19 cellular contexts compared by ENCODE assay signal in the genomic region with DNA sequence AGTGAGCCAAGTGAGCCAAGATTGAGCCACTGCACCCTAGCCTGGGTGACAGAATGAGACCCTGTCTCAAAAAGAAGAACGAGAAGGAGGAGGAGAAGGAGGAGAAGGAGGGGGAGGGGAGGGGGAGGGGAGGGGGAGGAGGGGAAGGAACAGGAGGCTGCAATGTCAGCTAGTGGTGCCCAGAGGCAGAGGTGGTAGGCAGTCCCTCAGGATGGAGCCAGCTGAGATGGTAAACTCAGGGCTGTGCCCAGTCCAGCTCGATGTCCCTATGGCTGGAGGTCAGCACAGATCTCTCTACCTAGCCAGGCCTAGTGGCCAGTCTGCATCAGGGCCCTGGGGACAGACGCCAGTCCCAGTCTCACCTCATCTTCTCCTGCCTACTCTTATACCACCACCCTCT. TPM values are rescaled to one million over a fixed set of nuclear protein-coding genes. Genes with fewer than 3 reads are reported as not detected.
DNase-seq lines count a peak whose midpoint lies in the region; ATAC-seq lines count a peak whose summit lies in the region.
"Had no signal": no experiment of that assay in that cellular context is flagged by ENCODE, and none has a peak within 500 bp of the region (broad histone marks: within the 10 kb centered on the region; RNA-seq: fewer than 3 reads in every experiment).

No MANE protein-coding gene starts in this region.

- no peak overlapping the region for H2BK15ac ChIP-seq in mesendoderm (replicated peaks; ENCODE audit: low read depth)

- no peaks in the 10 kb centered on the region for H3K27me3 Mint-ChIP-seq in stimulated activated naive CD8-positive, alpha-beta T cell treated with anti-CD3 and anti-CD28 coated beads, Interleukin-15, amount 100 ng/mL, for 72 hours
- peaks cover 8% of the 10 kb centered on the region for H3K27me3 Mint-ChIP-seq in T-helper 17 cell
- H3K27me3 Mint-ChIP-seq: CD4-positive, alpha-beta T cell had no signal

- no peaks in the 10 kb centered on the region for H3K36me3 ChIP-seq in mesendoderm (ENCODE audit: control insufficient read depth, insufficient read depth, low read length)
- H3K36me3 ChIP-seq: BLaER1 treated with 17β-estradiol and CSF1 and Interleukin-3, amounts not matched to agents 10 nM and 100 nM had no signal

- no peaks in the 10 kb centered on the region for H3K79me1 ChIP-seq in mesendoderm (ENCODE audit: low read length)

- no peak overlapping the region for H3K9ac ChIP-seq in mesendoderm (ENCODE audit: low read length)
- H3K9ac ChIP-seq: BLaER1 treated with 17β-estradiol and CSF1 and Interleukin-3, amounts not matched to agents 10 nM and 100 nM had no signal

- WGBS in mesendoderm (ENCODE audit: extremely low coverage, insufficient coverage, low lambda C conversion rate), result no CpG with 5 or more reads among the region's 3 CpGs

- no peak for ATAC-seq in stimulated activated naive CD8-positive, alpha-beta T cell treated with anti-CD3 and anti-CD28 coated beads, Interleukin-15, amount 100 ng/mL, for 72 hours
- no peak for ATAC-seq in stimulated activated naive CD8-positive, alpha-beta T cell treated with anti-CD3 and anti-CD28 coated beads, Interleukin-15, Interleukin-2, amounts not matched to agents 100 U/mL and 50 U/mL, for 24 hours
- ATAC-seq in T-helper 17 cell, result no peak
- no peak for ATAC-seq in HG03095 (IDR thresholded peaks at IDR 0.05; ENCODE audit: unreplicated experiment)
- ATAC-seq: CD8-positive, alpha-beta T cell had no signal

- DNase-seq in stimulated activated naive CD8-positive, alpha-beta T cell treated with anti-CD3 and anti-CD28 coated beads, Interleukin-15, amount 100 ng/mL, for 72 hours, result no peak
- DNase-seq in stimulated activated naive CD8-positive, alpha-beta T cell treated with anti-CD3 and anti-CD28 coated beads, Interleukin-15, Interleukin-2, amounts not matched to agents 100 U/mL and 50 U/mL, for 24 hours, result no peak
- DNase-seq in T-helper 17 cell (no peak), islet precursor cell (peak; percentile 29), mesenteric fat pad (ENCODE audit: low spot score) (peak; percentile 20), mesendoderm (no peak), NCI-H446 (lab: John Stamatoyannopoulos, UW) (no peak)
- DNase-seq: 8988T; AML-193; Caco-2; Calu3; CD4-positive, alpha-beta T cell; CD8-positive, alpha-beta T cell; DMS79 treated with DMSO at 0.1 percent for 48 hours; GF-D8 had no signal

- H3K4me3 ChIP-seq in mesendoderm (ENCODE audit: low read length), result no peak overlapping the region
- H3K4me3 ChIP-seq: BLaER1 treated with 17β-estradiol and CSF1 and Interleukin-3, amounts not matched to agents 10 nM and 100 nM had no signal

- no peak overlapping the region for H4K5ac ChIP-seq in mesendoderm (ENCODE audit: low read length)

- no peaks in the 10 kb centered on the region for H3K9me3 ChIP-seq in T-helper 17 cell (ENCODE audit: control insufficient read depth, low read length, poor library complexity, severe bottlenecking)
- H3K9me3 ChIP-seq: Caco-2 had no signal

- no peaks in the 10 kb centered on the region for H3K79me2 ChIP-seq in mesendoderm (ENCODE audit: control insufficient read depth, insufficient read depth, low read length)

- peaks cover 7% of the 10 kb centered on the region for H3K4me1 Mint-ChIP-seq in stimulated activated naive CD8-positive, alpha-beta T cell treated with anti-CD3 and anti-CD28 coated beads, Interleukin-15, amount 100 ng/mL, for 72 hours
- peaks cover 2% of the 10 kb centered on the region for H3K4me1 Mint-ChIP-seq in T-helper 17 cell
- H3K4me1 Mint-ChIP-seq: B cell had no signal

- H3K18ac ChIP-seq in mesendoderm (ENCODE audit: low read length), result no peak overlapping the region

- no peaks in the 10 kb centered on the region for H3K36me3 Mint-ChIP-seq in T-helper 17 cell (ENCODE audit: low read depth)
- H3K36me3 Mint-ChIP-seq: CD8-positive, alpha-beta T cell had no signal

- H3K23ac ChIP-seq in mesendoderm (ENCODE audit: low read length), result no peak overlapping the region

- no peak overlapping the region for H4K8ac ChIP-seq in mesendoderm (ENCODE audit: low read depth, low read length)

- no peak overlapping the region for H3K4me2 ChIP-seq in mesendoderm (ENCODE audit: low read length)
- H3K4me2 ChIP-seq: BLaER1 treated with 17β-estradiol and CSF1 and Interleukin-3, amounts not matched to agents 10 nM and 100 nM had no signal

- no peak overlapping the region for H3K27ac ChIP-seq in mesendoderm (ENCODE audit: low read depth, low read length)
- H3K27ac ChIP-seq: BLaER1 treated with 17β-estradiol and CSF1 and Interleukin-3, amounts not matched to agents 10 nM and 100 nM; C4-2B had no signal

- H3K56ac ChIP-seq in mesendoderm (ENCODE audit: low read length), result no peak overlapping the region

- no peak overlapping the region for H2BK120ac ChIP-seq in mesendoderm (ENCODE audit: low read depth, low read length)

- no peak overlapping the region for H3K4me3 Mint-ChIP-seq in stimulated activated naive CD8-positive, alpha-beta T cell treated with anti-CD3 and anti-CD28 coated beads, Interleukin-15, amount 100 ng/mL, for 72 hours
- peak overlapping the region; percentile 28 for H3K4me3 Mint-ChIP-seq in T-helper 17 cell
- H3K4me3 Mint-ChIP-seq: B cell; CD4-positive, alpha-beta T cell; CD8-positive, alpha-beta T cell had no signal

- H2AK5ac ChIP-seq in mesendoderm (ENCODE audit: low read length), result no peak overlapping the region

- no peaks in the 10 kb centered on the region for H3K9me3 Mint-ChIP-seq in stimulated activated naive CD8-positive, alpha-beta T cell treated with anti-CD3 and anti-CD28 coated beads, Interleukin-15, amount 100 ng/mL, for 72 hours
- H3K9me3 Mint-ChIP-seq: CD4-positive, alpha-beta T cell; CD8-positive, alpha-beta T cell had no signal

- H3K27me3 ChIP-seq in mesendoderm (ENCODE audit: insufficient read depth, low read length, poor library complexity), result no peaks in the 10 kb centered on the region
- H3K27me3 ChIP-seq: BLaER1 treated with 17β-estradiol and CSF1 and Interleukin-3, amounts not matched to agents 10 nM and 100 nM had no signal

- no peak overlapping the region for H2BK5ac ChIP-seq in mesendoderm (ENCODE audit: low read length)

- no peaks in the 10 kb centered on the region for H3K4me1 ChIP-seq in mesendoderm (ENCODE audit: control insufficient read depth, low read depth, low read length)

- peak overlapping the region; percentile 37 to 89 for H3K27ac Mint-ChIP-seq in stimulated activated naive CD8-positive, alpha-beta T cell treated with anti-CD3 and anti-CD28 coated beads, Interleukin-15, amount 100 ng/mL, for 72 hours
- no peak overlapping the region for H3K27ac Mint-ChIP-seq in T-helper 17 cell
- H3K27ac Mint-ChIP-seq: B cell; CD4-positive, alpha-beta T cell; CD8-positive, alpha-beta T cell had no signal

- no peak overlapping the region for H3K4ac ChIP-seq in mesendoderm (ENCODE audit: low read depth, low read length)

RNA-seq across cellular contexts. Expression of gene PLB1, which starts 7.8 kb away (rescaled TPM):
- 1 to 10 TPM; 2.2 to 2.7 TPM for total RNA-seq in T-helper 17 cell
- total RNA-seq in mesenteric fat pad, result 6.3 TPM
- polyA plus RNA-seq in mesendoderm (2013, experiment 1 of 2), result 0.31 TPM
- polyA plus RNA-seq in mesendoderm (2013, experiment 2 of 2), result 0.25 TPM

Comparison
In these comparisons a context has a peak if more than half of its experiments do, and no peak if none do; other contexts are left out.
1. DNase-seq: peak in islet precursor cell (single experiment) and mesenteric fat pad (single experiment); none in stimulated activated naive CD8-positive, alpha-beta T cell treated with anti-CD3 and anti-CD28 coated beads, Interleukin-15, amount 100 ng/mL, for 72 hours (0 of 2), stimulated activated naive CD8-positive, alpha-beta T cell treated with anti-CD3 and anti-CD28 coated beads, Interleukin-15, Interleukin-2, amounts not matched to agents 100 U/mL and 50 U/mL, for 24 hours (single experiment), T-helper 17 cell (0 of 3), mesendoderm (single experiment) and NCI-H446 (0 of 2).